In genomic region chr1:153959454-153959853, GRCh38 we compare ENCODE assay signal across 8 cellular contexts. TPM values are rescaled to one million over a fixed set of nuclear protein-coding genes. Genes with fewer than 3 reads are reported as not detected.
DNase-seq lines count a peak whose midpoint lies in the region; ATAC-seq and TF ChIP-seq lines count a peak whose summit lies in the region.

No MANE protein-coding gene starts in this region.

- no peak overlapping the region for H3K4me3 Mint-ChIP-seq in activated naive CD4-positive, alpha-beta T cell treated with anti-CD3 and anti-CD28 coated beads for 36 hours
- H3K4me3 Mint-ChIP-seq in mesothelial cell of epicardium, result no peak overlapping the region

- no peak for DNase-seq in activated naive CD4-positive, alpha-beta T cell treated with anti-CD3 and anti-CD28 coated beads for 36 hours
- no peak for DNase-seq in activated naive CD4-positive, alpha-beta T cell treated with anti-CD3 and anti-CD28 coated beads, Interleukin-2, amount 50 U/mL, for 16 hours
- DNase-seq in adipocyte (ENCODE audit: low read depth) (no peak), mesothelial cell of epicardium (ENCODE audit: low spot score in 2 of 2, unreplicated experiment in 2 of 2) (no peak), tibial nerve (ENCODE audit: low spot score in 2 of 2) (no peak)

- H3K9me3 Mint-ChIP-seq in activated naive CD4-positive, alpha-beta T cell treated with anti-CD3 and anti-CD28 coated beads for 36 hours, result no peaks in the 10 kb centered on the region
- no peaks in the 10 kb centered on the region for H3K9me3 Mint-ChIP-seq in mesothelial cell of epicardium

- peaks cover 50% of the 10 kb centered on the region for H3K4me1 Mint-ChIP-seq in activated naive CD4-positive, alpha-beta T cell treated with anti-CD3 and anti-CD28 coated beads for 36 hours (ENCODE audit: low read depth)
- peaks cover 44% of the 10 kb centered on the region for H3K4me1 Mint-ChIP-seq in mesothelial cell of epicardium

- no peak for TF ChIP-seq POLR2A in tibial nerve (IDR thresholded peaks at IDR 0.05)

- TF ChIP-seq EP300 in tibial nerve (IDR thresholded peaks at IDR 0.05), result no peak

- H3K9ac ChIP-seq in adipocyte (ENCODE audit: low read length), result peak overlapping the region; percentile 97

- H3K27me3 ChIP-seq in adipocyte (replicated peaks; ENCODE audit: control insufficient read depth, insufficient read depth, low read length), result no peaks in the 10 kb centered on the region
- H3K27me3 ChIP-seq in tibial nerve, result no peaks in the 10 kb centered on the region

- peaks cover 52% of the 10 kb centered on the region for H3K4me1 ChIP-seq in adipocyte (ENCODE audit: control insufficient read depth, insufficient read depth, low read length)
- peaks cover 0 to 73% (median 37%) of the 10 kb centered on the region in 4 donors for H3K4me1 ChIP-seq in tibial nerve

- CTCF ChIA-PET in activated naive CD4-positive, alpha-beta T cell treated with anti-CD3 and anti-CD28 coated beads for 36 hours (lab: Charles Lee), result interaction anchor here (0.6 to 1.3 kb wide), 3 partner anchors 13 to 33 kb away, joined by 3 to 7 read pairs (median 4); partner anchors contain the start of gene DENND4B

- H3K27ac Mint-ChIP-seq in activated naive CD4-positive, alpha-beta T cell treated with anti-CD3 and anti-CD28 coated beads for 36 hours, result peak overlapping the region; percentile 34
- H3K27ac Mint-ChIP-seq in mesothelial cell of epicardium, result peak overlapping the region; percentile 98

- H3K27ac ChIP-seq in tibial nerve, result peak overlapping the region; percentile 64 to 97 (median 88)

- H3K27me3 Mint-ChIP-seq in activated naive CD4-positive, alpha-beta T cell treated with anti-CD3 and anti-CD28 coated beads for 36 hours (ENCODE audit: low read depth), result no peaks in the 10 kb centered on the region
- H3K27me3 Mint-ChIP-seq in mesothelial cell of epicardium (ENCODE audit: low read depth), result no peaks in the 10 kb centered on the region

- TF ChIP-seq CTCF in mesothelial cell of epicardium (IDR thresholded peaks at IDR 0.05; ENCODE audit: unreplicated experiment) (no peak), tibial nerve (IDR thresholded peaks at IDR 0.05) (no peak)

- no peak overlapping the region for H3K4me3 ChIP-seq in adipocyte (ENCODE audit: low read length)
- no peak overlapping the region for H3K4me3 ChIP-seq in tibial nerve

- 65 to 76% methylated on average over 3 of the region's 3 CpGs for WGBS in tibial nerve, 2 donors

- intact Hi-C loops in activated naive CD4-positive, alpha-beta T cell treated with anti-CD3 and anti-CD28 coated beads for 36 hours (cut with micrococcal nuclease), result loop anchor here (5.0 kb wide), 2 partner anchors 232 to 313 kb away; partner anchors contain the start of genes HAX1 and INTS3

- ATAC-seq in GM19463 (IDR thresholded peaks at IDR 0.05; ENCODE audit: unreplicated experiment) (no peak), GM21717 (IDR thresholded peaks at IDR 0.05; ENCODE audit: unreplicated experiment) (no peak), HG02571 (IDR thresholded peaks at IDR 0.05; ENCODE audit: unreplicated experiment) (no peak)

- H3K36me3 Mint-ChIP-seq in activated naive CD4-positive, alpha-beta T cell treated with anti-CD3 and anti-CD28 coated beads for 36 hours (ENCODE audit: low read depth), result peaks cover 7% of the 10 kb centered on the region
- peaks cover 6% of the 10 kb centered on the region for H3K36me3 Mint-ChIP-seq in mesothelial cell of epicardium

- H3K9me3 ChIP-seq in adipocyte (ENCODE audit: control insufficient read depth, low read length) (no peaks in the 10 kb centered on the region), tibial nerve (no peaks in the 10 kb centered on the region)

- H3K36me3 ChIP-seq in adipocyte (ENCODE audit: control insufficient read depth, insufficient read depth, low read length, severe bottlenecking) (peaks cover 10% of the 10 kb centered on the region), tibial nerve (peaks cover 0 to 30% (median 0%) of the 10 kb centered on the region in 3 donors)

RNA-seq across cellular contexts. Expression of gene CRTC2, which starts 1.0 kb away (rescaled TPM):
- 10 to 100 TPM; 72.6 to 83.0 TPM for total RNA-seq in activated naive CD4-positive, alpha-beta T cell treated with anti-CD3 and anti-CD28 coated beads for 36 hours
- total RNA-seq in mesothelial cell of epicardium (45.5 to 47.1 TPM (median 45.9 TPM) in 3 replicates), tibial nerve (10 to 100 TPM; 17.4 to 43.7 (median 23.4) TPM)

RNA-seq across cellular contexts. Expression of gene SLC39A1, which starts 3.9 kb away (rescaled TPM):
- total RNA-seq in activated naive CD4-positive, alpha-beta T cell treated with anti-CD3 and anti-CD28 coated beads for 36 hours, result 10 to 100 TPM; 51.0 to 52.1 TPM
- total RNA-seq in mesothelial cell of epicardium, result 73.3 to 76.3 TPM (median 73.9 TPM) in 3 replicates
- total RNA-seq in tibial nerve, result 100 to 1,000 TPM in 1 of 4 donors, 10 to 100 TPM in 3; 81.0 to 157 (median 92.4) TPM

RNA-seq across cellular contexts. Expression of gene CREB3L4, which starts 8.2 kb away (rescaled TPM):
- 1 to 10 TPM; 5.6 to 7.4 TPM for total RNA-seq in activated naive CD4-positive, alpha-beta T cell treated with anti-CD3 and anti-CD28 coated beads for 36 hours
- 29.9 to 33.1 TPM (median 31.1 TPM) in 3 replicates for total RNA-seq in mesothelial cell of epicardium
- 10 to 100 TPM; 10.2 to 17.5 (median 11.4) TPM for total RNA-seq in tibial nerve

RNA-seq across cellular contexts. Expression of gene DENND4B, which starts 12.9 kb away (rescaled TPM):
- 100 to 1,000 TPM; 124 to 130 TPM for total RNA-seq in activated naive CD4-positive, alpha-beta T cell treated with anti-CD3 and anti-CD28 coated beads for 36 hours
- 57.3 to 63.1 TPM (median 58.0 TPM) in 3 replicates for total RNA-seq in mesothelial cell of epicardium
- 10 to 100 TPM; 42.8 to 78.0 (median 56.7) TPM for total RNA-seq in tibial nerve

RNA-seq across cellular contexts. Expression of gene JTB, which starts 18.0 kb away (rescaled TPM):
- 100 to 1,000 TPM; 126 to 131 TPM for total RNA-seq in activated naive CD4-positive, alpha-beta T cell treated with anti-CD3 and anti-CD28 coated beads for 36 hours
- total RNA-seq in mesothelial cell of epicardium (67.6 to 74.1 TPM (median 72.1 TPM) in 3 replicates), tibial nerve (100 to 1,000 TPM; 149 to 289 (median 241) TPM)
